9 cellular contexts compared by ENCODE assay signal in genomic region chr1:174074757-174075156, GRCh38. TPM values are rescaled to one million over a fixed set of nuclear protein-coding genes. Genes with fewer than 3 reads are reported as not detected.
DNase-seq lines count a peak whose midpoint lies in the region; ATAC-seq and TF ChIP-seq lines count a peak whose summit lies in the region.
"Had no signal": no experiment of that assay in that cellular context is flagged by ENCODE, and none has a peak within 500 bp of the region (broad histone marks: within the 10 kb centered on the region; RNA-seq: fewer than 3 reads in every experiment).

No MANE protein-coding gene starts in this region.

- TF ChIP-seq CTCF in GM12865 (IDR thresholded peaks at IDR 0.05; ENCODE audit: insufficient read depth, low read depth, low read length, missing control alignments) (peak; percentile 12), RWPE2 (IDR thresholded peaks at IDR 0.05; ENCODE audit: poor library complexity, severe bottlenecking) (peak; percentile 66)

- H3K4me1 ChIP-seq in ACC112 (ENCODE audit: control insufficient read depth, insufficient read depth, low read length, unreplicated experiment) (peaks cover 4% of the 10 kb centered on the region), RWPE2 (ENCODE audit: insufficient read depth, poor library complexity, severe bottlenecking) (no peaks in the 10 kb centered on the region)

- peak overlapping the region; percentile 70 for H2AFZ ChIP-seq in ACC112 (ENCODE audit: low read length, unreplicated experiment)

- DNase-seq in GM12865 (ENCODE audit: low read depth) (peak; percentile 18), RWPE2 (ENCODE audit: low spot score) (no peak), glomerular visceral epithelial cell (ENCODE audit: extremely low spot score) (peak; percentile 27), H7 (no peak), HK-2 (ENCODE audit: unreplicated experiment) (no peak)
- no peak for DNase-seq in stimulated activated naive CD4-positive, alpha-beta T cell treated with Interleukin-2 at 50 U/mL for 16 hours (lab: John Stamatoyannopoulos, UW)
- DNase-seq: stimulated activated CD4-positive, alpha-beta T cell treated with anti-CD3 and anti-CD28 coated beads, Interleukin-2, amount 100 ng/mL, for 24 hours had no signal

- H3K4me3 ChIP-seq in ACC112 (ENCODE audit: low read depth, low read length) (no peak overlapping the region), GM12865 (ENCODE audit: low read depth, low read length) (no peak overlapping the region), RWPE2 (ENCODE audit: severe bottlenecking) (no peak overlapping the region), H7 (ENCODE audit: insufficient read depth, low read depth, low read length) (no peak overlapping the region)

- H3K9me3 ChIP-seq in RWPE2 (ENCODE audit: severe bottlenecking), result no peaks in the 10 kb centered on the region

- H3K27ac ChIP-seq in ACC112 (ENCODE audit: low read depth, low read length) (0 out of 2 replicates have a peak overlapping the region, but pooled peaks have one; percentile 2), RWPE2 (ENCODE audit: poor library complexity, severe bottlenecking) (no peak overlapping the region)

- H3K27me3 ChIP-seq in ACC112 (ENCODE audit: insufficient read depth, low read length), result no peaks in the 10 kb centered on the region
- no peaks in the 10 kb centered on the region for H3K27me3 ChIP-seq in RWPE2 (ENCODE audit: insufficient read depth, poor library complexity, severe bottlenecking)
- no peaks in the 10 kb centered on the region for H3K27me3 ChIP-seq in H7 (ENCODE audit: control insufficient read depth, insufficient read depth, low read length)

- ATAC-seq in RWPE2 (ENCODE audit: low read depth), result no peak
- no peak for ATAC-seq in GM19328 (IDR thresholded peaks at IDR 0.05; ENCODE audit: unreplicated experiment)

- no peaks in the 10 kb centered on the region for H3K79me2 ChIP-seq in ACC112 (ENCODE audit: control insufficient read depth, insufficient read depth, low read length, unreplicated experiment)

- no peaks in the 10 kb centered on the region for H3K36me3 ChIP-seq in ACC112 (ENCODE audit: insufficient read depth, low read length)
- no peaks in the 10 kb centered on the region for H3K36me3 ChIP-seq in RWPE2 (ENCODE audit: low read depth)
- H3K36me3 ChIP-seq in H7 (replicated peaks; ENCODE audit: control insufficient read depth, insufficient read depth, low read length), result no peaks in the 10 kb centered on the region

RNA-seq across cellular contexts. Expression of gene RC3H1, which starts 52.6 kb away (rescaled TPM):
- 18.9 and 19.6 TPM in 2 replicates for total RNA-seq in H7 (2014; rRNA removed; shearing (Covaris generic))

Comparison
In these comparisons a context has a peak if more than half of its experiments do, and no peak if none do; other contexts are left out.
1. DNase-seq: peak in GM12865 (single experiment) and glomerular visceral epithelial cell (single experiment); none in RWPE2 (single experiment), stimulated activated naive CD4-positive, alpha-beta T cell treated with Interleukin-2 at 50 U/mL for 16 hours (single experiment), H7 (single experiment) and HK-2 (single experiment).